Comparison of ENCODE assay signal across 1 cellular context in the genomic region with DNA sequence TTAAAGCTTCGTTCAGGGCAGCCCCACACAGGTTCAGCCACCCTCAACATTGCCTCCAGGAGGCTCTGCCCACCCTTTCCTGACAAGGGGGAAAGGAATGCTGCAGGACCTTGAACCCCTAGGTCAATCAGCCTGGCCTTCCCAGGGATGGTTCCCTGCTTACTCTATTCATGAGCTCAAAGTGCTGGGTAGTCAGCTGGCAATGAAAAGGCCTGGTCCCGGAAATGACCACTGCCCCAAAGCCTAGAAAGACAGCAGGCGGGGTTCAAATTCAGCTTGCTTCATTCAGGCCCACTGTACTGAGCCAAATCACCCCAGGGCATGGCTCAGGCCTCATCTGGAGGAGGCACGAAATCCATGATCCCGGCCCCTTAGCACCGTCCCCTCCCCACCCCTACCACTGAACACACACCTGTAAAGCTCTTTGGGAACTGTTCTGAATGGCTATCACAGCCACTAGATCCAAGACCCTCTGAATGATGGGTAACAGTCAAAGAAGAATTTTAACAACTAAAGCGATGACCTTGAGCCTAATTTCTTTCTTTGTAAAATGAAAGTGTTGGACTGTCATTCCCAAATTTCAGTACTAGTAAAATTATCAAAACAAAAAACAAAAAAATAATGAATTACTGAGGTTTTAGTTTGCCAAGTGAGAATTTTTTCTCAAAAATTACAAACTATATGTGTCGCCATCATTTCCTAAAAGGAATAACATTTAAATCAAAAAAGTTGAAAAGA.
TF ChIP-seq lines count a peak whose summit lies in the region.

No MANE protein-coding gene starts in this region.

TF ChIP-seq in HepG2, 621 proteins besides CTCF, POLR2A, EP300 and RAD21 (continued from another document and continues in another):
- TF ChIP-seq NR2F1 (CRISPR knock-in tag; IDR thresholded peaks at IDR 0.05) (peak; percentile 91 to 92), ZNF841 (CRISPR knock-in tag; IDR thresholded peaks at IDR 0.05; ENCODE audit: borderline replicate concordance) (no peak), IRF2 (CRISPR knock-in tag; IDR thresholded peaks at IDR 0.05) (peak; percentile 78), ZNF296 (CRISPR knock-in tag; conservative IDR thresholded peaks at IDR 0.05) (peak; percentile 74; the same call in 1 of the 2 replicates), ZNF724P (CRISPR knock-in tag; IDR thresholded peaks at IDR 0.05; ENCODE audit: borderline replicate concordance) (no peak), ZSCAN20 (CRISPR knock-in tag; IDR thresholded peaks at IDR 0.05; ENCODE audit: borderline replicate concordance) (no peak), NFE2L1 (CRISPR knock-in tag; IDR thresholded peaks at IDR 0.05; ENCODE audit: borderline replicate concordance) (no peak), MBD4 (IDR thresholded peaks at IDR 0.05; ENCODE audit: borderline replicate concordance, low read length) (no peak), ZNF761 (CRISPR knock-in tag; conservative IDR thresholded peaks at IDR 0.05) (no peak), PHF21A (CRISPR knock-in tag; IDR thresholded peaks at IDR 0.05) (peak; percentile 97), PHB2 (IDR thresholded peaks at IDR 0.05; ENCODE audit: partially characterized antibody) (no peak), ZNF138 (CRISPR knock-in tag; IDR thresholded peaks at IDR 0.05; ENCODE audit: low read depth) (no peak), ZNF598 (CRISPR knock-in tag; IDR thresholded peaks at IDR 0.05; ENCODE audit: borderline replicate concordance) (no peak), NR3C1 (CRISPR knock-in tag; IDR thresholded peaks at IDR 0.05) (no peak), SKI (IDR thresholded peaks at IDR 0.05; ENCODE audit: partially characterized antibody) (peak; percentile 55), SIN3A (IDR thresholded peaks at IDR 0.05; ENCODE audit: borderline replicate concordance, low read depth, low read length) (peak; percentile 77; the same call in 1 of the 2 replicates), ZNF292 (CRISPR knock-in tag; IDR thresholded peaks at IDR 0.05; ENCODE audit: borderline replicate concordance, low read depth) (peak; percentile 54; the same call in 1 of the 2 replicates), HOXA9 (CRISPR knock-in tag; IDR thresholded peaks at IDR 0.05; ENCODE audit: borderline replicate concordance) (no peak), KDM4B (CRISPR knock-in tag; IDR thresholded peaks at IDR 0.05) (peak; percentile 76; the same call in 1 of the 2 replicates), SOX5 (CRISPR knock-in tag; IDR thresholded peaks at IDR 0.05; ENCODE audit: borderline replicate concordance) (peak; percentile 77; the same call in 1 of the 2 replicates), ETV6 (CRISPR knock-in tag; conservative IDR thresholded peaks at IDR 0.05) (no peak)
- TF ChIP-seq, protein P1, sequence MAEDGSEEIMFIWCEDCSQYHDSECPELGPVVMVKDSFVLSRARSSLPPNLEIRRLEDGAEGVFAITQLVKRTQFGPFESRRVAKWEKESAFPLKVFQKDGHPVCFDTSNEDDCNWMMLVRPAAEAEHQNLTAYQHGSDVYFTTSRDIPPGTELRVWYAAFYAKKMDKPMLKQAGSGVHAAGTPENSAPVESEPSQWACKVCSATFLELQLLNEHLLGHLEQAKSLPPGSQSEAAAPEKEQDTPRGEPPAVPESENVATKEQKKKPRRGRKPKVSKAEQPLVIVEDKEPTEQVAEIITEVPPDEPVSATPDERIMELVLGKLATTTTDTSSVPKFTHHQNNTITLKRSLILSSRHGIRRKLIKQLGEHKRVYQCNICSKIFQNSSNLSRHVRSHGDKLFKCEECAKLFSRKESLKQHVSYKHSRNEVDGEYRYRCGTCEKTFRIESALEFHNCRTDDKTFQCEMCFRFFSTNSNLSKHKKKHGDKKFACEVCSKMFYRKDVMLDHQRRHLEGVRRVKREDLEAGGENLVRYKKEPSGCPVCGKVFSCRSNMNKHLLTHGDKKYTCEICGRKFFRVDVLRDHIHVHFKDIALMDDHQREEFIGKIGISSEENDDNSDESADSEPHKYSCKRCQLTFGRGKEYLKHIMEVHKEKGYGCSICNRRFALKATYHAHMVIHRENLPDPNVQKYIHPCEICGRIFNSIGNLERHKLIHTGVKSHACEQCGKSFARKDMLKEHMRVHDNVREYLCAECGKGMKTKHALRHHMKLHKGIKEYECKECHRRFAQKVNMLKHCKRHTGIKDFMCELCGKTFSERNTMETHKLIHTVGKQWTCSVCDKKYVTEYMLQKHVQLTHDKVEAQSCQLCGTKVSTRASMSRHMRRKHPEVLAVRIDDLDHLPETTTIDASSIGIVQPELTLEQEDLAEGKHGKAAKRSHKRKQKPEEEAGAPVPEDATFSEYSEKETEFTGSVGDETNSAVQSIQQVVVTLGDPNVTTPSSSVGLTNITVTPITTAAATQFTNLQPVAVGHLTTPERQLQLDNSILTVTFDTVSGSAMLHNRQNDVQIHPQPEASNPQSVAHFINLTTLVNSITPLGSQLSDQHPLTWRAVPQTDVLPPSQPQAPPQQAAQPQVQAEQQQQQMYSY (CRISPR knock-in tag; IDR thresholded peaks at IDR 0.05): no peak
- TF ChIP-seq, protein P2, sequence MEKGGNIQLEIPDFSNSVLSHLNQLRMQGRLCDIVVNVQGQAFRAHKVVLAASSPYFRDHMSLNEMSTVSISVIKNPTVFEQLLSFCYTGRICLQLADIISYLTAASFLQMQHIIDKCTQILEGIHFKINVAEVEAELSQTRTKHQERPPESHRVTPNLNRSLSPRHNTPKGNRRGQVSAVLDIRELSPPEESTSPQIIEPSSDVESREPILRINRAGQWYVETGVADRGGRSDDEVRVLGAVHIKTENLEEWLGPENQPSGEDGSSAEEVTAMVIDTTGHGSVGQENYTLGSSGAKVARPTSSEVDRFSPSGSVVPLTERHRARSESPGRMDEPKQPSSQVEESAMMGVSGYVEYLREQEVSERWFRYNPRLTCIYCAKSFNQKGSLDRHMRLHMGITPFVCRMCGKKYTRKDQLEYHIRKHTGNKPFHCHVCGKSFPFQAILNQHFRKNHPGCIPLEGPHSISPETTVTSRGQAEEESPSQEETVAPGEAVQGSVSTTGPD (CRISPR knock-in tag; IDR thresholded peaks at IDR 0.05): peak; percentile 35; the same call in 1 of the 2 replicates
- TF ChIP-seq, protein P3, sequence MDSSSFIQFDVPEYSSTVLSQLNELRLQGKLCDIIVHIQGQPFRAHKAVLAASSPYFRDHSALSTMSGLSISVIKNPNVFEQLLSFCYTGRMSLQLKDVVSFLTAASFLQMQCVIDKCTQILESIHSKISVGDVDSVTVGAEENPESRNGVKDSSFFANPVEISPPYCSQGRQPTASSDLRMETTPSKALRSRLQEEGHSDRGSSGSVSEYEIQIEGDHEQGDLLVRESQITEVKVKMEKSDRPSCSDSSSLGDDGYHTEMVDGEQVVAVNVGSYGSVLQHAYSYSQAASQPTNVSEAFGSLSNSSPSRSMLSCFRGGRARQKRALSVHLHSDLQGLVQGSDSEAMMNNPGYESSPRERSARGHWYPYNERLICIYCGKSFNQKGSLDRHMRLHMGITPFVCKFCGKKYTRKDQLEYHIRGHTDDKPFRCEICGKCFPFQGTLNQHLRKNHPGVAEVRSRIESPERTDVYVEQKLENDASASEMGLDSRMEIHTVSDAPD (CRISPR knock-in tag; IDR thresholded peaks at IDR 0.05): peak; percentile 37; the same call in 1 of the 2 replicates
- TF ChIP-seq, protein P4, sequence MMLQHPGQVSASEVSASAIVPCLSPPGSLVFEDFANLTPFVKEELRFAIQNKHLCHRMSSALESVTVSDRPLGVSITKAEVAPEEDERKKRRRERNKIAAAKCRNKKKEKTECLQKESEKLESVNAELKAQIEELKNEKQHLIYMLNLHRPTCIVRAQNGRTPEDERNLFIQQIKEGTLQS (CRISPR knock-in tag; IDR thresholded peaks at IDR 0.05): peak; percentile 83
- TF ChIP-seq, protein P5, sequence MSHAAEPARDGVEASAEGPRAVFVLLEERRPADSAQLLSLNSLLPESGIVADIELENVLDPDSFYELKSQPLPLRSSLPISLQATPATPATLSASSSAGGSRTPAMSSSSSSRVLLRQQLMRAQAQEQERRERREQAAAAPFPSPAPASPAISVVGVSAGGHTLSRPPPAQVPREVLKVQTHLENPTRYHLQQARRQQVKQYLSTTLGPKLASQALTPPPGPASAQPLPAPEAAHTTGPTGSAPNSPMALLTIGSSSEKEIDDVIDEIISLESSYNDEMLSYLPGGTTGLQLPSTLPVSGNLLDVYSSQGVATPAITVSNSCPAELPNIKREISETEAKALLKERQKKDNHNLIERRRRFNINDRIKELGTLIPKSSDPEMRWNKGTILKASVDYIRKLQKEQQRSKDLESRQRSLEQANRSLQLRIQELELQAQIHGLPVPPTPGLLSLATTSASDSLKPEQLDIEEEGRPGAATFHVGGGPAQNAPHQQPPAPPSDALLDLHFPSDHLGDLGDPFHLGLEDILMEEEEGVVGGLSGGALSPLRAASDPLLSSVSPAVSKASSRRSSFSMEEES (CRISPR knock-in tag; IDR thresholded peaks at IDR 0.05): peak; percentile 83
- TF ChIP-seq, protein P6, sequence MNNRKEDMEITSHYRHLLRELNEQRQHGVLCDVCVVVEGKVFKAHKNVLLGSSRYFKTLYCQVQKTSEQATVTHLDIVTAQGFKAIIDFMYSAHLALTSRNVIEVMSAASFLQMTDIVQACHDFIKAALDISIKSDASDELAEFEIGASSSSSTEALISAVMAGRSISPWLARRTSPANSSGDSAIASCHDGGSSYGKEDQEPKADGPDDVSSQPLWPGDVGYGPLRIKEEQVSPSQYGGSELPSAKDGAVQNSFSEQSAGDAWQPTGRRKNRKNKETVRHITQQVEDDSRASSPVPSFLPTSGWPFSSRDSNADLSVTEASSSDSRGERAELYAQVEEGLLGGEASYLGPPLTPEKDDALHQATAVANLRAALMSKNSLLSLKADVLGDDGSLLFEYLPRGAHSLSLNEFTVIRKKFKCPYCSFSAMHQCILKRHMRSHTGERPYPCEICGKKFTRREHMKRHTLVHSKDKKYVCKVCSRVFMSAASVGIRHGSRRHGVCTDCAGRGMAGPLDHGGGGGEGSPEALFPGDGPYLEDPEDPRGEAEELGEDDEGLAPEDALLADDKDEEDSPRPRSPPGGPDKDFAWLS (CRISPR knock-in tag; IDR thresholded peaks at IDR 0.05; ENCODE audit: borderline replicate concordance): no peak
- TF ChIP-seq, protein P7, sequence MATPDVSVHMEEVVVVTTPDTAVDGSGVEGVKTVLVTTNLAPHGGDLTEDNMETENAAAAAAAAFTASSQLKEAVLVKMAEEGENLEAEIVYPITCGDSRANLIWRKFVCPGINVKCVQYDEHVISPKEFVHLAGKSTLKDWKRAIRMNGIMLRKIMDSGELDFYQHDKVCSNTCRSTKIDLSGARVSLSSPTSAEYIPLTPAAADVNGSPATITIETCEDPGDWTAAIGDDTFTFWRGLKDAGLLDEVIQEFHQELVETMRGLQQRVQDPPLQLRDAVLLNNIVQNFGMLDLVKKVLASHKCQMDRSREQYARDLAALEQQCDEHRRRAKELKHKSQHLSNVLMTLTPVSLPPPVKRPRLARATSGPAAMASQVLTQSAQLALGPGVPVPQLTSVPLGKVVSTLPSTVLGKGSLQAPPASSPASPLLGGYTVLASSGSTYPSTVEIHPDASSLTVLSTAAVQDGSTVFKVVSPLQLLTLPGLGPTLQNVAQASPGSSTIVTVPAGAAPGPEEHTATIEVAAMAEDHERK (CRISPR knock-in tag; IDR thresholded peaks at IDR 0.05; ENCODE audit: low read depth): no peak
- TF ChIP-seq, protein P8, sequence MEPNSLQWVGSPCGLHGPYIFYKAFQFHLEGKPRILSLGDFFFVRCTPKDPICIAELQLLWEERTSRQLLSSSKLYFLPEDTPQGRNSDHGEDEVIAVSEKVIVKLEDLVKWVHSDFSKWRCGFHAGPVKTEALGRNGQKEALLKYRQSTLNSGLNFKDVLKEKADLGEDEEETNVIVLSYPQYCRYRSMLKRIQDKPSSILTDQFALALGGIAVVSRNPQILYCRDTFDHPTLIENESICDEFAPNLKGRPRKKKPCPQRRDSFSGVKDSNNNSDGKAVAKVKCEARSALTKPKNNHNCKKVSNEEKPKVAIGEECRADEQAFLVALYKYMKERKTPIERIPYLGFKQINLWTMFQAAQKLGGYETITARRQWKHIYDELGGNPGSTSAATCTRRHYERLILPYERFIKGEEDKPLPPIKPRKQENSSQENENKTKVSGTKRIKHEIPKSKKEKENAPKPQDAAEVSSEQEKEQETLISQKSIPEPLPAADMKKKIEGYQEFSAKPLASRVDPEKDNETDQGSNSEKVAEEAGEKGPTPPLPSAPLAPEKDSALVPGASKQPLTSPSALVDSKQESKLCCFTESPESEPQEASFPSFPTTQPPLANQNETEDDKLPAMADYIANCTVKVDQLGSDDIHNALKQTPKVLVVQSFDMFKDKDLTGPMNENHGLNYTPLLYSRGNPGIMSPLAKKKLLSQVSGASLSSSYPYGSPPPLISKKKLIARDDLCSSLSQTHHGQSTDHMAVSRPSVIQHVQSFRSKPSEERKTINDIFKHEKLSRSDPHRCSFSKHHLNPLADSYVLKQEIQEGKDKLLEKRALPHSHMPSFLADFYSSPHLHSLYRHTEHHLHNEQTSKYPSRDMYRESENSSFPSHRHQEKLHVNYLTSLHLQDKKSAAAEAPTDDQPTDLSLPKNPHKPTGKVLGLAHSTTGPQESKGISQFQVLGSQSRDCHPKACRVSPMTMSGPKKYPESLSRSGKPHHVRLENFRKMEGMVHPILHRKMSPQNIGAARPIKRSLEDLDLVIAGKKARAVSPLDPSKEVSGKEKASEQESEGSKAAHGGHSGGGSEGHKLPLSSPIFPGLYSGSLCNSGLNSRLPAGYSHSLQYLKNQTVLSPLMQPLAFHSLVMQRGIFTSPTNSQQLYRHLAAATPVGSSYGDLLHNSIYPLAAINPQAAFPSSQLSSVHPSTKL (CRISPR knock-in tag; IDR thresholded peaks at IDR 0.05): peak; percentile 92
- TF ChIP-seq, protein P9, sequence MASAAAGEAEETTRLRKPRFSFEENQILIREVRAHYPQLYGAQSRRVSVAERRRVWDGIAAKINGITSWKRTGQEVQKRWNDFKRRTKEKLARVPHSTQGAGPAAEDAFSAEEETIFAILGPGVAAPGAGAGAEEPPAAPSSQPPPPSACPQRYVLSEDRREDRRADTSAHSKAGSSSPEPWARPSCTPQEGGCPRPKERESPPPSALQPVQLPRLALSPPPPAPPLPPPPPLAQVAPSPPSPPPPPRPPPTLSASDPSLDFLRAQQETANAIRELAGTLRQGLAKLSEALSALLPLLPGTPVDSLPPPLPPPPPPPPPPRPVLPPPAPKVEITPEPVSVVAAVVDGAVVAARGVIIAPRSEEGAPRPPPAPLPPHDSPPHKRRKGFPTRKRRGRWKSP (CRISPR knock-in tag; IDR thresholded peaks at IDR 0.05): peak; percentile 70
